In the genomic region with DNA sequence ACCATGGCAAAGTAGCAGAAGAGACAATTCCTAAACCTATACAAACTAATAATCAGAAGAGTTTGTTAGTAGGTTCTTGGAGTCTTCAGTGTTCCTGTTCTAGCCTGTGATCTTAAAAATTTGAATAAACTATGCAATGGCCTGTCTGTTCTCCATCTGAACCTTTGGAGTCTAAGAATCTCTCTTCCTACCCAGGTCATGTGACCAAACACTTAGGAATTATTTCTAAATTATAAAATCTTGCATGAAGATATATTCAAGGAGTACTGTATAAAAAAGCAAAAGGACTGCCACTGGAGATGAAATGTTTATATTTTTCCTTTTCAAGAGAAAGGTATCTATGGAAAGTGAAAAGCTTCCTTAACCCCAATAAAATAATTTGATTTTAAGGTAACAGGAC, we compare ENCODE assay signal across 1 cellular context.
TF ChIP-seq lines count a peak whose summit lies in the region.

No MANE protein-coding gene starts in this region.

TF ChIP-seq in K562, 482 proteins besides CTCF, POLR2A, EP300 and RAD21:
- peak; percentile 74 for TF ChIP-seq TFE3 (CRISPR knock-in tag; IDR thresholded peaks at IDR 0.05)
- TF ChIP-seq RAD51 (IDR thresholded peaks at IDR 0.05; ENCODE audit: borderline replicate concordance, low read depth) = peak; percentile 51; the same call in 1 of the 2 replicates
- TF ChIP-seq NCOA6 (IDR thresholded peaks at IDR 0.05) = no peak
- TF ChIP-seq ELF4 (CRISPR knock-in tag; IDR thresholded peaks at IDR 0.05) = no peak
